Comparison of ENCODE assay signal across 1 cellular context in genomic region chr6:3390698-3391097, GRCh38.
TF ChIP-seq lines count a peak whose summit lies in the region.

No MANE protein-coding gene starts in this region.

TF ChIP-seq in WTC11, 78 proteins besides CTCF, POLR2A, EP300 and RAD21 (continued from another document):
- TF ChIP-seq ZNF512 (CRISPR knock-in tag; IDR thresholded peaks at IDR 0.05; ENCODE audit: borderline replicate concordance), result no peak
- no peak for TF ChIP-seq ARID4B (CRISPR knock-in tag; IDR thresholded peaks at IDR 0.05; ENCODE audit: borderline replicate concordance)
- no peak for TF ChIP-seq IRF1 (CRISPR knock-in tag; IDR thresholded peaks at IDR 0.05)
TF ChIP-seq in WTC11: peak in this region for 0.
